Comparison of ENCODE assay signal across 8 cellular contexts in genomic region chr4:122758033-122758432, GRCh38.
DNase-seq lines count a peak whose midpoint lies in the region; ATAC-seq and TF ChIP-seq lines count a peak whose summit lies in the region.

No MANE protein-coding gene starts in this region.

- ATAC-seq in GM21526 (IDR thresholded peaks at IDR 0.05; ENCODE audit: low FRiP score, unreplicated experiment) = no peak

- DNase-seq in AG09309 (ENCODE audit: low read depth) = no peak
- peak; percentile 1 for DNase-seq in NCI-H146 (lab: John Stamatoyannopoulos, UW)
- DNase-seq in central memory CD4-positive, alpha-beta T cell = peak; percentile 24
- DNase-seq in midbrain (lab: John Stamatoyannopoulos, UW) = peak; percentile 39
- DNase-seq in C1 segment of cervical spinal cord (lab: John Stamatoyannopoulos, UW) = no peak
- no peak for DNase-seq in activated T-cell treated with anti-CD3 and anti-CD28 coated beads, Interleukin-2, amount 50 U/mL, for 1 hour

- TF ChIP-seq CTCF in AG09309 (IDR thresholded peaks at IDR 0.05; ENCODE audit: control insufficient read depth, insufficient read depth, low read depth, low read length, missing control alignments) (peak; percentile 54), GM12873 (IDR thresholded peaks at IDR 0.05; ENCODE audit: insufficient read depth, low read depth, low read length, missing control alignments) (peak; percentile 58)

- H3K4me3 ChIP-seq in AG09309 (ENCODE audit: control insufficient read depth, low read depth, low read length) = no peak overlapping the region

Comparison
In these comparisons a context has a peak if more than half of its experiments do, and no peak if none do; other contexts are left out.
1. DNase-seq: peak in NCI-H146 (single experiment), central memory CD4-positive, alpha-beta T cell (single experiment) and midbrain (single experiment); none in AG09309 (single experiment), C1 segment of cervical spinal cord (0 of 14) and activated T-cell treated with anti-CD3 and anti-CD28 coated beads, Interleukin-2, amount 50 U/mL, for 1 hour (single experiment).